In genomic region chr11:119419834-119420492, GRCh38 we compare ENCODE assay signal across 22 cellular contexts. TPM values are rescaled to one million over a fixed set of nuclear protein-coding genes. Genes with fewer than 3 reads are reported as not detected.
DNase-seq lines count a peak whose midpoint lies in the region; ATAC-seq and TF ChIP-seq lines count a peak whose summit lies in the region.
"Had no signal": no experiment of that assay in that cellular context is flagged by ENCODE, and none has a peak within 500 bp of the region (broad histone marks: within the 10 kb centered on the region; RNA-seq: fewer than 3 reads in every experiment).

No MANE protein-coding gene starts in this region.

- H3K4me1 ChIP-seq in thyroid gland (peaks cover 57 to 66% of the 10 kb centered on the region in 2 donors), esophagus muscularis mucosa (peaks cover 19 to 51% (median 40%) of the 10 kb centered on the region in 4 donors)
- H3K4me1 ChIP-seq: pancreas had no signal

- TF ChIP-seq POLR2A in thyroid gland (IDR thresholded peaks at IDR 0.05) (peak in 1 of 2 donors; percentile 46), esophagus muscularis mucosa (IDR thresholded peaks at IDR 0.05; ENCODE audit: low read depth) (no peak)

- H3K27ac ChIP-seq in thyroid gland (peak overlapping the region; percentile 79 to 95 (median 91)), esophagus muscularis mucosa (replicated peaks in 1 of 4) (peak overlapping the region in 1 of 4 donors; percentile 7)
- H3K27ac ChIP-seq: BLaER1 treated with 17β-estradiol and CSF1 and Interleukin-3, amounts not matched to agents 10 nM and 100 nM; cardiac muscle cell; pancreas; SK-N-MC had no signal

- peak overlapping the region; percentile 99 for H3K4me3 Mint-ChIP-seq in chondrocyte (ENCODE audit: unreplicated experiment)
- H3K4me3 Mint-ChIP-seq: activated CD4-positive, alpha-beta T cell treated with anti-CD3 and anti-CD28 coated beads for 36 hours; activated CD8-positive, alpha-beta memory T cell treated with anti-CD3 and anti-CD28 coated beads, Interleukin-2, amount 10 ng/mL, durations not matched to agents 7 days and 5 days had no signal

- H3K9me3 ChIP-seq in thyroid gland (no peaks in the 10 kb centered on the region), esophagus muscularis mucosa (no peaks in the 10 kb centered on the region)
- H3K9me3 ChIP-seq: BLaER1 treated with 17β-estradiol and CSF1 and Interleukin-3, amounts not matched to agents 10 nM and 100 nM; MG63; pancreas had no signal

- no peak for TF ChIP-seq EP300 in esophagus muscularis mucosa (IDR thresholded peaks at IDR 0.05)

- intact Hi-C loops in thyroid gland (cut with DNase I) = no loop called here
- intact Hi-C loops in esophagus muscularis mucosa (cut with DNase I) = loop anchor here (5.0 kb wide), 1 partner anchor 52 kb away; no protein-coding TSS in a partner anchor

- no peaks in the 10 kb centered on the region for H3K27me3 Mint-ChIP-seq in chondrocyte (ENCODE audit: low read depth)

- H3K36me3 Mint-ChIP-seq in chondrocyte (ENCODE audit: low read depth) = peaks cover 12% of the 10 kb centered on the region
- H3K36me3 Mint-ChIP-seq: activated CD8-positive, alpha-beta memory T cell treated with anti-CD3 and anti-CD28 coated beads, Interleukin-2, amount 10 ng/mL, durations not matched to agents 7 days and 5 days had no signal

- TF ChIP-seq CTCF in HFF-Myc (IDR thresholded peaks at IDR 0.05; ENCODE audit: low read depth, low read length, missing control alignments) (no peak), chondrocyte (IDR thresholded peaks at IDR 0.05) (no peak), thyroid gland (IDR thresholded peaks at IDR 0.05) (no peak), esophagus muscularis mucosa (IDR thresholded peaks at IDR 0.05) (no peak)

- no peak for ATAC-seq in GM18520 (IDR thresholded peaks at IDR 0.05; ENCODE audit: unreplicated experiment)
- ATAC-seq: activated CD4-positive, alpha-beta T cell treated with anti-CD3 and anti-CD28 coated beads for 36 hours; activated CD8-positive, alpha-beta memory T cell treated with anti-CD3 and anti-CD28 coated beads, Interleukin-2, amount 10 ng/mL, durations not matched to agents 7 days and 5 days; HepG2; left cardiac atrium; Panc1; pancreas had no signal

- H3K4me1 Mint-ChIP-seq in chondrocyte (ENCODE audit: low read depth) = peaks cover 66% of the 10 kb centered on the region

- 35 to 51% methylated on average over 14 to 16 of the region's 18 CpGs for WGBS in thyroid gland, 2 donors
- WGBS in esophagus muscularis mucosa = 88% methylated on average over 12 of the region's 18 CpGs

- no peaks in the 10 kb centered on the region for H3K36me3 ChIP-seq in thyroid gland
- peaks cover 0 to 16% (median 0%) of the 10 kb centered on the region in 4 donors for H3K36me3 ChIP-seq in esophagus muscularis mucosa
- H3K36me3 ChIP-seq: BLaER1 treated with 17β-estradiol and CSF1 and Interleukin-3, amounts not matched to agents 10 nM and 100 nM; cardiac muscle cell; pancreas had no signal

- no peak for DNase-seq in HFF-Myc (ENCODE audit: extremely low read depth, low read depth)
- DNase-seq in chondrocyte (ENCODE audit: low spot score) = no peak
- DNase-seq in left kidney (ENCODE audit: low read depth, low spot score) = peak; percentile 82
- peak; percentile 99 for DNase-seq in thyroid gland
- no peak for DNase-seq in DMS79 (lab: John Stamatoyannopoulos, UW)
- no peak for DNase-seq in esophagus muscularis mucosa (ENCODE audit: extremely low spot score)
- DNase-seq: activated CD4-positive, alpha-beta T cell treated with anti-CD3 and anti-CD28 coated beads for 36 hours; activated CD8-positive, alpha-beta memory T cell treated with anti-CD3 and anti-CD28 coated beads, Interleukin-2, amount 10 ng/mL, durations not matched to agents 7 days and 5 days; effector CD8-positive, alpha-beta T cell; left cardiac atrium; MG63; NCI-H1436 treated with DMSO at 0.1 percent for 48 hours; NCI-H2171 treated with DMSO at 0.1 percent for 48 hours; NCI-H774; pancreas; stimulated activated CD4-positive, alpha-beta T cell treated with anti-CD3 and anti-CD28 coated beads, Interleukin-2, amount 100 ng/mL, for 24 hours had no signal

- no peaks in the 10 kb centered on the region for H3K27me3 ChIP-seq in thyroid gland
- H3K27me3 ChIP-seq in esophagus muscularis mucosa = peaks cover 0 to 29% (median 0%) of the 10 kb centered on the region in 4 donors
- H3K27me3 ChIP-seq: MG63 had no signal

- H3K4me3 ChIP-seq in HFF-Myc (replicated peaks; ENCODE audit: low read depth, low read length) = peak overlapping the region; percentile 87
- H3K4me3 ChIP-seq in thyroid gland (replicated peaks in 1 of 3) = no peak overlapping the region
- no peak overlapping the region for H3K4me3 ChIP-seq in esophagus muscularis mucosa
- H3K4me3 ChIP-seq: BLaER1 treated with 17β-estradiol and CSF1 and Interleukin-3, amounts not matched to agents 10 nM and 100 nM; cardiac muscle cell; MG63; pancreas; SK-N-MC had no signal

- H3K9me3 Mint-ChIP-seq in chondrocyte (ENCODE audit: low read depth) = no peaks in the 10 kb centered on the region

- peak overlapping the region; percentile 66 for H3K27ac Mint-ChIP-seq in chondrocyte (ENCODE audit: unreplicated experiment)
- H3K27ac Mint-ChIP-seq: activated CD4-positive, alpha-beta T cell treated with anti-CD3 and anti-CD28 coated beads for 36 hours; activated CD8-positive, alpha-beta memory T cell treated with anti-CD3 and anti-CD28 coated beads, Interleukin-2, amount 10 ng/mL, durations not matched to agents 7 days and 5 days had no signal

RNA-seq across cellular contexts. Expression of gene THY1, which starts 3.0 kb away (rescaled TPM):
- total RNA-seq in chondrocyte = 198 to 219 TPM (median 215 TPM) in 3 replicates
- 10 to 100 TPM; 14.1 to 43.4 (median 30.6) TPM for total RNA-seq in thyroid gland
- 10 to 100 TPM; 13.3 to 70.1 (median 25.4) TPM for total RNA-seq in esophagus muscularis mucosa
- total RNA-seq: HepG2 had no signal

RNA-seq across cellular contexts. Expression of gene USP2, which starts 38.5 kb away (rescaled TPM):
- total RNA-seq in chondrocyte (2.1 to 4.1 TPM (median 3.6 TPM) in 3 replicates), thyroid gland (1 to 10 TPM; 2.0 to 5.3 (median 4.6) TPM), esophagus muscularis mucosa (1 to 10 TPM; 4.6 to 9.9 (median 6.1) TPM)

Comparison
In these comparisons a context has a peak if more than half of its experiments do, and no peak if none do; other contexts are left out.
1. DNase-seq: peak in left kidney (single experiment) and thyroid gland (2 of 2); none in HFF-Myc (single experiment), chondrocyte (single experiment), DMS79 (single experiment) and esophagus muscularis mucosa (single experiment).